Comparison of ENCODE assay signal across 10 cellular contexts in genomic region chr17:61543786-61544415, GRCh38. TPM values are rescaled to one million over a fixed set of nuclear protein-coding genes. Genes with fewer than 3 reads are reported as not detected.
"Had no signal": no experiment of that assay in that cellular context is flagged by ENCODE, and none has a peak within 500 bp of the region (broad histone marks: within the 10 kb centered on the region; RNA-seq: fewer than 3 reads in every experiment).

No MANE protein-coding gene starts in this region.

- H3K4me3 ChIP-seq: GM23248, HAP-1 had no signal

- H3K4me3 Mint-ChIP-seq: H9, HFFc6 had no signal

- FAIRE-seq: H1 had no signal

- ATAC-seq: HCT116 had no signal

- H3K9me3 ChIP-seq: HAP-1 had no signal

- H3K27ac Mint-ChIP-seq: H9, HFFc6 had no signal

- H3K4me1 Mint-ChIP-seq: H9 had no signal

- DNase-seq: GM23248, GOT3, H7, H9, HCEC 1CT, HFFc6 had no signal

- H2AFZ ChIP-seq: GM23248 had no signal

- H3K4me1 ChIP-seq: HAP-1 had no signal

- H3K36me3 ChIP-seq: HAP-1 had no signal

- H3K27ac ChIP-seq: GM23248 had no signal

RNA-seq across cellular contexts. Expression of gene NACA2, which starts 47.1 kb away (rescaled TPM):
- total RNA-seq: GM23248, H1, H4, H7, H9, HFFc6 had no signal
- polyA plus RNA-seq: GM23248, H1 had no signal
